In the genomic region with DNA sequence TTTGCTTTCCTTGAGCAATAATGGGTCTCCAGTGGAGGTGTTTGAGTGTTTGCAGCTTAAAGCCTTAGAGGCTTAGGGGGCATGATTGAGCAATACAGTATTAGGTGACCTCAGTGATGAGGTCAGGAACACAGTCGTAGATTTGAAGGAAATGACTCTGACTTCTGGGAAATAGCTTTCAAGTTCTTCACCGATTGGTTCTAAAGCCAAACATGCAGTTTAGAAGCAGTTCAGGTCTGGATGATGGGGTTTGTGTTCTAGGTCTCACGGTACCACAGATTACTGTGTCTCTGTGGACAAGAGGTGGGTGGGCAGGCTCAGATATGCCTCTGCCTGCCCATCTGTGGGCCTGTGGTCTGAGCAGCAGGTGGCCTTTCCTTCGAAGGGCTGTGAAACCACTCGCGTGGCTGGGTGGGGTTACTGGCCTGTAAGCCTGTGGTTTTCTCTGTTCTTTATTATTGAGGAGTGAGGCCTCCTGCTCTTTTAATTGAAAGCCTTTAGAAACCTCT, we compare ENCODE assay signal across 2 cellular contexts.
TF ChIP-seq lines count a peak whose summit lies in the region.

No MANE protein-coding gene starts in this region.

TF ChIP-seq in HEK293, 187 proteins besides CTCF, POLR2A, EP300 and RAD21:
- no peak for TF ChIP-seq BCL11B (tag by site-specific recombination; IDR thresholded peaks at IDR 0.05; ENCODE audit: low read depth)
- TF ChIP-seq ZNF621 (tag by site-specific recombination; IDR thresholded peaks at IDR 0.05): no peak
- TF ChIP-seq ZNF292 (tag by site-specific recombination; IDR thresholded peaks at IDR 0.05; ENCODE audit: borderline replicate concordance, low read depth): no peak
- TF ChIP-seq ZNF549 (tag by site-specific recombination; IDR thresholded peaks at IDR 0.05): no peak
- TF ChIP-seq MEIS1 (CRISPR knock-in tag; IDR thresholded peaks at IDR 0.05; ENCODE audit: borderline replicate concordance): no peak
- TF ChIP-seq ZNF629 (tag by site-specific recombination; IDR thresholded peaks at IDR 0.05): peak; percentile 94
- TF ChIP-seq ZBTB21 (tag by site-specific recombination; IDR thresholded peaks at IDR 0.05): peak; percentile 85
- no peak for TF ChIP-seq RBAK (tag by site-specific recombination; IDR thresholded peaks at IDR 0.05)
- no peak for TF ChIP-seq GLIS1 (tag by site-specific recombination; IDR thresholded peaks at IDR 0.05)
- peak; percentile 71 for TF ChIP-seq SCRT2 (tag by site-specific recombination; IDR thresholded peaks at IDR 0.05)
- 0 out of 2 replicates have a peak, but pooled peaks have one; percentile 31 for TF ChIP-seq TRIM28 (IDR thresholded peaks at IDR 0.05; ENCODE audit: borderline replicate concordance, low read length)
- no peak for TF ChIP-seq ZNF221 (tag by site-specific recombination; IDR thresholded peaks at IDR 0.05; ENCODE audit: borderline replicate concordance)
- 0 out of 2 replicates have a peak, but pooled peaks have one; percentile 12 for TF ChIP-seq SP7 (tag by site-specific recombination; IDR thresholded peaks at IDR 0.05)
- peak; percentile 40 for TF ChIP-seq ZIC2 (tag by site-specific recombination; IDR thresholded peaks at IDR 0.05)
- no peak for TF ChIP-seq ZNF133 (tag by site-specific recombination; IDR thresholded peaks at IDR 0.05)

TF ChIP-seq in K562, 482 proteins besides CTCF, POLR2A, EP300 and RAD21 (continues in another document):
- TF ChIP-seq ZNF57 (CRISPR knock-in tag; IDR thresholded peaks at IDR 0.05): no peak
- TF ChIP-seq TRIM25 (IDR thresholded peaks at IDR 0.05; ENCODE audit: borderline replicate concordance): no peak
- TF ChIP-seq SOX6 (IDR thresholded peaks at IDR 0.05): 0 out of 2 replicates have a peak, but pooled peaks have one; percentile 8
- peak; percentile 73; the same call in 1 of the 2 replicates for TF ChIP-seq STAT5A (IDR thresholded peaks at IDR 0.05; ENCODE audit: borderline replicate concordance, low read length)
- peak; percentile 91 for TF ChIP-seq ATF3 (IDR thresholded peaks at IDR 0.05)
- no peak for TF ChIP-seq ATF3 (CRISPR knock-in tag; conservative IDR thresholded peaks at IDR 0.05)
- TF ChIP-seq, protein P1, sequence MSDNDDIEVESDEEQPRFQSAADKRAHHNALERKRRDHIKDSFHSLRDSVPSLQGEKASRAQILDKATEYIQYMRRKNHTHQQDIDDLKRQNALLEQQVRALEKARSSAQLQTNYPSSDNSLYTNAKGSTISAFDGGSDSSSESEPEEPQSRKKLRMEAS (CRISPR knock-in tag; IDR thresholded peaks at IDR 0.05): peak; percentile 18; the same call in 1 of the 2 replicates
- peak; percentile 43; the same call in 1 of the 2 replicates for TF ChIP-seq CBFA2T2 (conservative IDR thresholded peaks at IDR 0.05)
- TF ChIP-seq CREB3L1 (IDR thresholded peaks at IDR 0.05; ENCODE audit: borderline replicate concordance, low read depth): peak; percentile 75; the same call in 1 of the 2 replicates
- peak; percentile 85 to 86 for TF ChIP-seq KDM1A (IDR thresholded peaks at IDR 0.05)
- TF ChIP-seq NR2C2 (CRISPR knock-in tag; IDR thresholded peaks at IDR 0.05): no peak
- peak; percentile 79 for TF ChIP-seq NR2C2 (tag; IDR thresholded peaks at IDR 0.05)
- peak; percentile 63; the same call in 1 of the 2 replicates for TF ChIP-seq ZBTB9 (CRISPR knock-in tag; IDR thresholded peaks at IDR 0.05)
- peak; percentile 74 for TF ChIP-seq DPF2 (IDR thresholded peaks at IDR 0.05)
- peak; percentile 84 for TF ChIP-seq ZNF592 (IDR thresholded peaks at IDR 0.05)
- TF ChIP-seq ARID1B (IDR thresholded peaks at IDR 0.05): peak; percentile 70
- TF ChIP-seq CREM (IDR thresholded peaks at IDR 0.05; ENCODE audit: low read depth): peak; percentile 56; the same call in 1 of the 2 replicates
- TF ChIP-seq TRIM24 (IDR thresholded peaks at IDR 0.05): peak in 1 of 2 experiments; percentile 18; a peak in 1 of 4 replicates
- peak; percentile 53; the same call in 1 of the 2 replicates for TF ChIP-seq POLR2AphosphoS5 (IDR thresholded peaks at IDR 0.05; ENCODE audit: control insufficient read depth, insufficient read depth, low read depth, low read length)
- TF ChIP-seq CREB1 (IDR thresholded peaks at IDR 0.05): 0 out of 2 replicates have a peak, but pooled peaks have one; percentile 36
- TF ChIP-seq CREB1 (CRISPR knock-in tag; IDR thresholded peaks at IDR 0.05): peak; percentile 33; the same call in 1 of the 2 replicates
- peak in 1 of 2 experiments; percentile 37; a peak in 2 of 4 replicates for TF ChIP-seq MNT (conservative IDR thresholded peaks at IDR 0.05)
- TF ChIP-seq E2F6 (IDR thresholded peaks at IDR 0.05; ENCODE audit: borderline replicate concordance in 1 of 2, extremely low read depth in 1 of 2, insufficient read depth in 1 of 2, insufficient read length in 1 of 2, low read depth in 1 of 2, low read length in 1 of 2, poor library complexity in 1 of 2, severe bottlenecking in 1 of 2): peak in 1 of 2 experiments; percentile 59
- peak; percentile 63 for TF ChIP-seq CBFA2T3 (IDR thresholded peaks at IDR 0.05)
- TF ChIP-seq CEBPG (CRISPR knock-in tag; IDR thresholded peaks at IDR 0.05): peak; percentile 84
- TF ChIP-seq CEBPG (tag; conservative IDR thresholded peaks at IDR 0.05 in 1 of 2, IDR thresholded peaks at IDR 0.05 in 1 of 2): peak; percentile 95 to 97
- TF ChIP-seq DACH1 (IDR thresholded peaks at IDR 0.05; ENCODE audit: partially characterized antibody): peak; percentile 86
- TF ChIP-seq SMAD2 (IDR thresholded peaks at IDR 0.05; ENCODE audit: low read depth, low read length): no peak
- peak; percentile 15; the same call in 1 of the 2 replicates for TF ChIP-seq MAFK (IDR thresholded peaks at IDR 0.05; ENCODE audit: low read length)
- peak; percentile 43; the same call in 1 of the 2 replicates for TF ChIP-seq MTA3 (IDR thresholded peaks at IDR 0.05; ENCODE audit: borderline replicate concordance)
- TF ChIP-seq L3MBTL2 (IDR thresholded peaks at IDR 0.05): peak; percentile 63; the same call in 1 of the 2 replicates
- no peak for TF ChIP-seq TAF9B (IDR thresholded peaks at IDR 0.05; ENCODE audit: partially characterized antibody)
- peak; percentile 57; the same call in 1 of the 2 replicates for TF ChIP-seq NCOA6 (IDR thresholded peaks at IDR 0.05)
- TF ChIP-seq HOXB6 (CRISPR knock-in tag; IDR thresholded peaks at IDR 0.05; ENCODE audit: borderline replicate concordance): no peak
- peak in 1 of 2 experiments; percentile 75; a peak in 1 of 4 replicates for TF ChIP-seq HDAC1 (IDR thresholded peaks at IDR 0.05)
- no peak for TF ChIP-seq KHSRP (IDR thresholded peaks at IDR 0.05)
- TF ChIP-seq BACH1 (tag; IDR thresholded peaks at IDR 0.05): 0 out of 2 replicates have a peak, but pooled peaks have one; percentile 12
- peak; percentile 15; the same call in 1 of the 2 replicates for TF ChIP-seq ZEB2 (IDR thresholded peaks at IDR 0.05)
- TF ChIP-seq ZNF408 (CRISPR knock-in tag; IDR thresholded peaks at IDR 0.05; ENCODE audit: low read depth): no peak
- TF ChIP-seq IRF9 (tag; IDR thresholded peaks at IDR 0.05): peak; percentile 53; the same call in 1 of the 2 replicates
- no peak for TF ChIP-seq PHF21A (IDR thresholded peaks at IDR 0.05; ENCODE audit: borderline replicate concordance, low read depth)
